8 cellular contexts compared by ENCODE assay signal in the genomic region with DNA sequence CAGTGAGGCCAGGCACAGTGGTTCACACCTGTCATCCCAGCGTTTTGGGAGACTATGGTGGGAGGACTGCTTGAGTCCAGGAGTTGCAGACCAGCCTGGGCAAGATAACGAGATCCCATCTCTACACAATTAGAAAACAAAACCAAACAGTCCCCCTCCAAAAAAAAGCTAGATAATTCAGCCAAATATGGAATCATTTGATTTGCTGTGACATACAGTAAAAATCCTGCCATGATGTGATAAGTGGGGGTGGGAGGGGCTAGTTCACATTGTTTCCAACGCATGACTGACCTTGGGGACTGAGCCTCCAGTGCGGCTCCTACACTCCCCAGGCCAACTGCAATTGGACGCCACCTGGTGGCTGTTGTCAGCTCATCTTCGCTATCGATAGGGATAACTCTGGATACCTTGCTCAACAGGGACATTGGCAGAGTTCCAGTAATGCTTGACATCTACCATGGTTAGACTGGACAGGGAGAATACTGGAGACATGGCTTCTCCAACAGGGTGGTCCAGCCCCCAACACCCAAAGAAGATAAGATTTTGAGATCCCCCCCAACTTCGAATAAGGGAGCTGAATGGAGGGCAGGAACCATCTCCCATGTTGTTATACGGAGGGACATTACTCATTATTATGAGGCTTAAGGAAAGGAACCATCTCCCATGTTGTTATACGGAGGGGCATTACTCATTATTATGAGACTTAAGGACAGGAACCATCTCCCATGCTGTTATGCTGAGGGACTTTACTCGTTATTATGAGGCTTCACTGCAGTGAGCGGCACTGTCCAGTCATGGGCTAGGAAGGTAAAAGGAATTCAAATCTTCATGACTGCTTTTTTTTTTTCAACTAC.
DNase-seq lines count a peak whose midpoint lies in the region; ATAC-seq and TF ChIP-seq lines count a peak whose summit lies in the region.

No MANE protein-coding gene starts in this region.

- no peaks in the 10 kb centered on the region for H3K27me3 ChIP-seq in sigmoid colon

- ATAC-seq in HG02678 (IDR thresholded peaks at IDR 0.05; ENCODE audit: unreplicated experiment) (peak; percentile 4), left ventricle myocardium superior (peak; percentile 89)

- H3K9me3 ChIP-seq in sigmoid colon = no peaks in the 10 kb centered on the region

- H3K4me3 ChIP-seq in GM12865 (ENCODE audit: low read depth, low read length) (peak overlapping the region; percentile 19), sigmoid colon (no peak overlapping the region)

- DNase-seq in GM12865 (ENCODE audit: low read depth) = peak; percentile 71
- peak; percentile 71 for DNase-seq in NCI-H1436 (lab: John Stamatoyannopoulos, UW)
- DNase-seq in SW480 (ENCODE audit: low spot score) = peak; percentile 88
- DNase-seq in amniotic stem cell (lab: John Stamatoyannopoulos, UW) = peak; percentile 35
- peak; percentile 81 for DNase-seq in left ventricle myocardium superior
- DNase-seq in sigmoid colon = peak; percentile 87
- no peak for DNase-seq in GOT3 (lab: John Stamatoyannopoulos, UW)

- TF ChIP-seq CTCF in GM12865 (IDR thresholded peaks at IDR 0.05; ENCODE audit: insufficient read depth, low read depth, low read length, missing control alignments) (peak; percentile 66), sigmoid colon (IDR thresholded peaks at IDR 0.05) (peak; percentile 65 to 76 (median 68))

- no peaks in the 10 kb centered on the region for H3K36me3 ChIP-seq in sigmoid colon

- no peak overlapping the region for H3K27ac ChIP-seq in sigmoid colon

- no peaks in the 10 kb centered on the region for H3K4me1 ChIP-seq in sigmoid colon

- intact Hi-C loops in left ventricle myocardium superior (cut with micrococcal nuclease) (no loop called here), sigmoid colon (cut with DNase I) (no loop called here)

- TF ChIP-seq EP300 in sigmoid colon (IDR thresholded peaks at IDR 0.05) = no peak

- no peak for TF ChIP-seq POLR2A in sigmoid colon (IDR thresholded peaks at IDR 0.05)

- WGBS in sigmoid colon, 2 donors = 47 to 50% methylated on average over 12 of the region's 12 CpGs
